1 cellular context compared by ENCODE assay signal in the genomic region with DNA sequence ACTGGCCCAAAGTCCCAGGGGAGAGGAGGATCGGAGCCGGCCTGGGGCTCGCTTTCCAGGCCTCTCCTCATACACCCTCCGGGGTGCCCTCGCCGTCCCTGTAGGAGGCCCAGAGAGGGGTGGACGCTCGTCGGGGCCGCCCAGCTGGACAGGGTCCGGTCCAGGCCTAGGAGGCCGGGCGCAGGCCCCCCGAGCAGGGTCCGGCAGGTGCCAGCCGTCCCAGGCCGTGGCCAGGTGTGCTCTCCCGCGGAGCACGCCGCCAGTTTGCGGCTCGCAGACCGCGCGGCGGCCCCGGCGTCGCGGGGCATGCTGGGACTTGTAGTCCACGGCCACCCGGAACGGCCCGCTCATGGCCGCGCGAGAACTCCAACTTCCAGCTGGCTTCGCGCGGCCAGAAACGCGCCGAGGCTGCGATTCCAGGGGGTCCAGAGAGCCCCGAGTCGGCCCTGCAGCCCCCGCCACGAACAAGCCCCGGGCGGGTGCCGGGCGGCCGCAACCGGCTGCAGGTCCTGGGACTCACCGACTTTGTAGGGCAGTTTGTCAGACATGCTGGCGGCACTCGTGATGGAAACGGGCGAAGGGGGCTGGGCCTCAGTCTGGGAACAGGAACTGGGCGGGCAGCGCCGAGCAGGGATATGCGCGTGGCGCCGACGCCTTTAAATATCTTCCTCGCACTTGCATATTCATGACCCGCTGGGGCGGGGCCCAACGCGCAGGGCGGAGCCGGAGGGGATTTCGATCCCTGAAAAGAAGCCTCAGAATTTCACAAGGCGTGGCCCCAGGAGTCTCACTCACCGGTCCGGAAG.
TF ChIP-seq lines count a peak whose summit lies in the region.

A gene (minus strand): TSS at position 633 of the 806 bp plus-strand sequence. CDS start 85 bp downstream, at position 548.

TF ChIP-seq in HEK293, 187 proteins besides CTCF, POLR2A, EP300 and RAD21 (continued from another document and continues in another):
- TF ChIP-seq, protein P1, sequence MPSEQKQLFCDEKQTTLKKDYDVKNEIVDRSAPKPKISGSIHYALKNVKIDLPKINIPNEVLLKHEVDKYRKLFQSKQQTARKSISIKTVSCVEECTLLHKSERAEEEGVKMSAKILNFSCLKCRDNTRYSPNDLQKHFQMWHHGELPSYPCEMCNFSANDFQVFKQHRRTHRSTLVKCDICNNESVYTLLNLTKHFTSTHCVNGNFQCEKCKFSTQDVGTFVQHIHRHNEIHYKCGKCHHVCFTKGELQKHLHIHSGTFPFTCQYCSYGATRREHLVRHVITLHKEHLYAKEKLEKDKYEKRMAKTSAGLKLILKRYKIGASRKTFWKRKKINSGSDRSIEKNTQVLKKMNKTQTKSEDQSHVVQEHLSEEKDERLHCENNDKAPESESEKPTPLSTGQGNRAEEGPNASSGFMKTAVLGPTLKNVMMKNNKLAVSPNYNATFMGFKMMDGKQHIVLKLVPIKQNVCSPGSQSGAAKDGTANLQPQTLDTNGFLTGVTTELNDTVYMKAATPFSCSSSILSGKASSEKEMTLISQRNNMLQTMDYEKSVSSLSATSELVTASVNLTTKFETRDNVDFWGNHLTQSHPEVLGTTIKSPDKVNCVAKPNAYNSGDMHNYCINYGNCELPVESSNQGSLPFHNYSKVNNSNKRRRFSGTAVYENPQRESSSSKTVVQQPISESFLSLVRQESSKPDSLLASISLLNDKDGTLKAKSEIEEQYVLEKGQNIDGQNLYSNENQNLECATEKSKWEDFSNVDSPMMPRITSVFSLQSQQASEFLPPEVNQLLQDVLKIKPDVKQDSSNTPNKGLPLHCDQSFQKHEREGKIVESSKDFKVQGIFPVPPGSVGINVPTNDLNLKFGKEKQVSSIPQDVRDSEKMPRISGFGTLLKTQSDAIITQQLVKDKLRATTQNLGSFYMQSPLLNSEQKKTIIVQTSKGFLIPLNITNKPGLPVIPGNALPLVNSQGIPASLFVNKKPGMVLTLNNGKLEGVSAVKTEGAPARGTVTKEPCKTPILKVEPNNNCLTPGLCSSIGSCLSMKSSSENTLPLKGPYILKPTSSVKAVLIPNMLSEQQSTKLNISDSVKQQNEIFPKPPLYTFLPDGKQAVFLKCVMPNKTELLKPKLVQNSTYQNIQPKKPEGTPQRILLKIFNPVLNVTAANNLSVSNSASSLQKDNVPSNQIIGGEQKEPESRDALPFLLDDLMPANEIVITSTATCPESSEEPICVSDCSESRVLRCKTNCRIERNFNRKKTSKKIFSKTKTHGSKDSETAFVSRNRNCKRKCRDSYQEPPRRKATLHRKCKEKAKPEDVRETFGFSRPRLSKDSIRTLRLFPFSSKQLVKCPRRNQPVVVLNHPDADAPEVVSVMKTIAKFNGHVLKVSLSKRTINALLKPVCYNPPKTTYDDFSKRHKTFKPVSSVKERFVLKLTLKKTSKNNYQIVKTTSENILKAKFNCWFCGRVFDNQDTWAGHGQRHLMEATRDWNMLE (tag by site-specific recombination; conservative IDR thresholded peaks at IDR 0.05; ENCODE audit: low read depth) = no peak
- TF ChIP-seq, protein P2, sequence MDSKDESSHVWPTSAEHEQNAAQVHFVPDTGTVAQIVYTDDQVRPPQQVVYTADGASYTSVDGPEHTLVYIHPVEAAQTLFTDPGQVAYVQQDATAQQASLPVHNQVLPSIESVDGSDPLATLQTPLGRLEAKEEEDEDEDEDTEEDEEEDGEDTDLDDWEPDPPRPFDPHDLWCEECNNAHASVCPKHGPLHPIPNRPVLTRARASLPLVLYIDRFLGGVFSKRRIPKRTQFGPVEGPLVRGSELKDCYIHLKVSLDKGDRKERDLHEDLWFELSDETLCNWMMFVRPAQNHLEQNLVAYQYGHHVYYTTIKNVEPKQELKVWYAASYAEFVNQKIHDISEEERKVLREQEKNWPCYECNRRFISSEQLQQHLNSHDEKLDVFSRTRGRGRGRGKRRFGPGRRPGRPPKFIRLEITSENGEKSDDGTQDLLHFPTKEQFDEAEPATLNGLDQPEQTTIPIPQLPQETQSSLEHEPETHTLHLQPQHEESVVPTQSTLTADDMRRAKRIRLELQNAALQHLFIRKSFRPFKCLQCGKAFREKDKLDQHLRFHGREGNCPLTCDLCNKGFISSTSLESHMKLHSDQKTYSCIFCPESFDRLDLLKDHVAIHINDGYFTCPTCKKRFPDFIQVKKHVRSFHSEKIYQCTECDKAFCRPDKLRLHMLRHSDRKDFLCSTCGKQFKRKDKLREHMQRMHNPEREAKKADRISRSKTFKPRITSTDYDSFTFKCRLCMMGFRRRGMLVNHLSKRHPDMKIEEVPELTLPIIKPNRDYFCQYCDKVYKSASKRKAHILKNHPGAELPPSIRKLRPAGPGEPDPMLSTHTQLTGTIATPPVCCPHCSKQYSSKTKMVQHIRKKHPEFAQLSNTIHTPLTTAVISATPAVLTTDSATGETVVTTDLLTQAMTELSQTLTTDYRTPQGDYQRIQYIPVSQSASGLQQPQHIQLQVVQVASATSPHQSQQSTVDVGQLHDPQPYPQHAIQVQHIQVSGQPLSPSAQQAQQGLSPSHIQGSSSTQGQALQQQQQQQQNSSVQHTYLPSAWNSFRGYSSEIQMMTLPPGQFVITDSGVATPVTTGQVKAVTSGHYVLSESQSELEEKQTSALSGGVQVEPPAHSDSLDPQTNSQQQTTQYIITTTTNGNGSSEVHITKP (tag by site-specific recombination; IDR thresholded peaks at IDR 0.05) = peak; percentile 56
- TF ChIP-seq ZNF596 (tag by site-specific recombination; IDR thresholded peaks at IDR 0.05) (peak; percentile 63), ZNF76 (tag by site-specific recombination; IDR thresholded peaks at IDR 0.05; ENCODE audit: borderline replicate concordance, low read depth) (peak; percentile 97), ZNF677 (tag by site-specific recombination; IDR thresholded peaks at IDR 0.05) (peak; percentile 35; the same call in 1 of the 2 replicates), KLF8 (tag by site-specific recombination; IDR thresholded peaks at IDR 0.05) (peak; percentile 64), MYNN (tag by site-specific recombination; IDR thresholded peaks at IDR 0.05; ENCODE audit: borderline replicate concordance) (no peak), ZSCAN16 (tag by site-specific recombination; IDR thresholded peaks at IDR 0.05) (peak; percentile 40; the same call in 1 of the 2 replicates), ZNF248 (tag by site-specific recombination; IDR thresholded peaks at IDR 0.05) (no peak), KLF1 (tag by site-specific recombination; IDR thresholded peaks at IDR 0.05) (peak; percentile 64), ZNF548 (tag by site-specific recombination; IDR thresholded peaks at IDR 0.05) (no peak), ZNF830 (tag by site-specific recombination; IDR thresholded peaks at IDR 0.05; ENCODE audit: low read depth) (no peak), ZIC2 (tag by site-specific recombination; IDR thresholded peaks at IDR 0.05) (peak; percentile 78; the same call in 1 of the 2 replicates), SETDB1 (IDR thresholded peaks at IDR 0.05; ENCODE audit: insufficient read length, low read length) (no peak), ZBTB48 (tag by site-specific recombination; IDR thresholded peaks at IDR 0.05) (peak; percentile 31; the same call in 1 of the 2 replicates), YY2 (tag by site-specific recombination; IDR thresholded peaks at IDR 0.05) (peak; percentile 84), SP7 (tag by site-specific recombination; IDR thresholded peaks at IDR 0.05) (peak; percentile 74; the same call in 1 of the 2 replicates)
- TF ChIP-seq, protein P3, sequence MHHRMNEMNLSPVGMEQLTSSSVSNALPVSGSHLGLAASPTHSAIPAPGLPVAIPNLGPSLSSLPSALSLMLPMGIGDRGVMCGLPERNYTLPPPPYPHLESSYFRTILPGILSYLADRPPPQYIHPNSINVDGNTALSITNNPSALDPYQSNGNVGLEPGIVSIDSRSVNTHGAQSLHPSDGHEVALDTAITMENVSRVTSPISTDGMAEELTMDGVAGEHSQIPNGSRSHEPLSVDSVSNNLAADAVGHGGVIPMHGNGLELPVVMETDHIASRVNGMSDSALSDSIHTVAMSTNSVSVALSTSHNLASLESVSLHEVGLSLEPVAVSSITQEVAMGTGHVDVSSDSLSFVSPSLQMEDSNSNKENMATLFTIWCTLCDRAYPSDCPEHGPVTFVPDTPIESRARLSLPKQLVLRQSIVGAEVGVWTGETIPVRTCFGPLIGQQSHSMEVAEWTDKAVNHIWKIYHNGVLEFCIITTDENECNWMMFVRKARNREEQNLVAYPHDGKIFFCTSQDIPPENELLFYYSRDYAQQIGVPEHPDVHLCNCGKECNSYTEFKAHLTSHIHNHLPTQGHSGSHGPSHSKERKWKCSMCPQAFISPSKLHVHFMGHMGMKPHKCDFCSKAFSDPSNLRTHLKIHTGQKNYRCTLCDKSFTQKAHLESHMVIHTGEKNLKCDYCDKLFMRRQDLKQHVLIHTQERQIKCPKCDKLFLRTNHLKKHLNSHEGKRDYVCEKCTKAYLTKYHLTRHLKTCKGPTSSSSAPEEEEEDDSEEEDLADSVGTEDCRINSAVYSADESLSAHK (tag by site-specific recombination; IDR thresholded peaks at IDR 0.05) = no peak
- TF ChIP-seq, protein P4, sequence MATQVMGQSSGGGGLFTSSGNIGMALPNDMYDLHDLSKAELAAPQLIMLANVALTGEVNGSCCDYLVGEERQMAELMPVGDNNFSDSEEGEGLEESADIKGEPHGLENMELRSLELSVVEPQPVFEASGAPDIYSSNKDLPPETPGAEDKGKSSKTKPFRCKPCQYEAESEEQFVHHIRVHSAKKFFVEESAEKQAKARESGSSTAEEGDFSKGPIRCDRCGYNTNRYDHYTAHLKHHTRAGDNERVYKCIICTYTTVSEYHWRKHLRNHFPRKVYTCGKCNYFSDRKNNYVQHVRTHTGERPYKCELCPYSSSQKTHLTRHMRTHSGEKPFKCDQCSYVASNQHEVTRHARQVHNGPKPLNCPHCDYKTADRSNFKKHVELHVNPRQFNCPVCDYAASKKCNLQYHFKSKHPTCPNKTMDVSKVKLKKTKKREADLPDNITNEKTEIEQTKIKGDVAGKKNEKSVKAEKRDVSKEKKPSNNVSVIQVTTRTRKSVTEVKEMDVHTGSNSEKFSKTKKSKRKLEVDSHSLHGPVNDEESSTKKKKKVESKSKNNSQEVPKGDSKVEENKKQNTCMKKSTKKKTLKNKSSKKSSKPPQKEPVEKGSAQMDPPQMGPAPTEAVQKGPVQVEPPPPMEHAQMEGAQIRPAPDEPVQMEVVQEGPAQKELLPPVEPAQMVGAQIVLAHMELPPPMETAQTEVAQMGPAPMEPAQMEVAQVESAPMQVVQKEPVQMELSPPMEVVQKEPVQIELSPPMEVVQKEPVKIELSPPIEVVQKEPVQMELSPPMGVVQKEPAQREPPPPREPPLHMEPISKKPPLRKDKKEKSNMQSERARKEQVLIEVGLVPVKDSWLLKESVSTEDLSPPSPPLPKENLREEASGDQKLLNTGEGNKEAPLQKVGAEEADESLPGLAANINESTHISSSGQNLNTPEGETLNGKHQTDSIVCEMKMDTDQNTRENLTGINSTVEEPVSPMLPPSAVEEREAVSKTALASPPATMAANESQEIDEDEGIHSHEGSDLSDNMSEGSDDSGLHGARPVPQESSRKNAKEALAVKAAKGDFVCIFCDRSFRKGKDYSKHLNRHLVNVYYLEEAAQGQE (tag by site-specific recombination; IDR thresholded peaks at IDR 0.05) = peak; percentile 22; the same call in 1 of the 2 replicates
- TF ChIP-seq, protein P5, sequence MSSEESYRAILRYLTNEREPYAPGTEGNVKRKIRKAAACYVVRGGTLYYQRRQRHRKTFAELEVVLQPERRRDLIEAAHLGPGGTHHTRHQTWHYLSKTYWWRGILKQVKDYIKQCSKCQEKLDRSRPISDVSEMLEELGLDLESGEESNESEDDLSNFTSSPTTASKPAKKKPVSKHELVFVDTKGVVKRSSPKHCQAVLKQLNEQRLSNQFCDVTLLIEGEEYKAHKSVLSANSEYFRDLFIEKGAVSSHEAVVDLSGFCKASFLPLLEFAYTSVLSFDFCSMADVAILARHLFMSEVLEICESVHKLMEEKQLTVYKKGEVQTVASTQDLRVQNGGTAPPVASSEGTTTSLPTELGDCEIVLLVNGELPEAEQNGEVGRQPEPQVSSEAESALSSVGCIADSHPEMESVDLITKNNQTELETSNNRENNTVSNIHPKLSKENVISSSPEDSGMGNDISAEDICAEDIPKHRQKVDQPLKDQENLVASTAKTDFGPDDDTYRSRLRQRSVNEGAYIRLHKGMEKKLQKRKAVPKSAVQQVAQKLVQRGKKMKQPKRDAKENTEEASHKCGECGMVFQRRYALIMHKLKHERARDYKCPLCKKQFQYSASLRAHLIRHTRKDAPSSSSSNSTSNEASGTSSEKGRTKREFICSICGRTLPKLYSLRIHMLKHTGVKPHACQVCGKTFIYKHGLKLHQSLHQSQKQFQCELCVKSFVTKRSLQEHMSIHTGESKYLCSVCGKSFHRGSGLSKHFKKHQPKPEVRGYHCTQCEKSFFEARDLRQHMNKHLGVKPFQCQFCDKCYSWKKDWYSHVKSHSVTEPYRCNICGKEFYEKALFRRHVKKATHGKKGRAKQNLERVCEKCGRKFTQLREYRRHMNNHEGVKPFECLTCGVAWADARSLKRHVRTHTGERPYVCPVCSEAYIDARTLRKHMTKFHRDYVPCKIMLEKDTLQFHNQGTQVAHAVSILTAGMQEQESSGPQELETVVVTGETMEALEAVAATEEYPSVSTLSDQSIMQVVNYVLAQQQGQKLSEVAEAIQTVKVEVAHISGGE (tag by site-specific recombination; conservative IDR thresholded peaks at IDR 0.05; ENCODE audit: low read depth) = peak; percentile 39
- TF ChIP-seq, protein P6, sequence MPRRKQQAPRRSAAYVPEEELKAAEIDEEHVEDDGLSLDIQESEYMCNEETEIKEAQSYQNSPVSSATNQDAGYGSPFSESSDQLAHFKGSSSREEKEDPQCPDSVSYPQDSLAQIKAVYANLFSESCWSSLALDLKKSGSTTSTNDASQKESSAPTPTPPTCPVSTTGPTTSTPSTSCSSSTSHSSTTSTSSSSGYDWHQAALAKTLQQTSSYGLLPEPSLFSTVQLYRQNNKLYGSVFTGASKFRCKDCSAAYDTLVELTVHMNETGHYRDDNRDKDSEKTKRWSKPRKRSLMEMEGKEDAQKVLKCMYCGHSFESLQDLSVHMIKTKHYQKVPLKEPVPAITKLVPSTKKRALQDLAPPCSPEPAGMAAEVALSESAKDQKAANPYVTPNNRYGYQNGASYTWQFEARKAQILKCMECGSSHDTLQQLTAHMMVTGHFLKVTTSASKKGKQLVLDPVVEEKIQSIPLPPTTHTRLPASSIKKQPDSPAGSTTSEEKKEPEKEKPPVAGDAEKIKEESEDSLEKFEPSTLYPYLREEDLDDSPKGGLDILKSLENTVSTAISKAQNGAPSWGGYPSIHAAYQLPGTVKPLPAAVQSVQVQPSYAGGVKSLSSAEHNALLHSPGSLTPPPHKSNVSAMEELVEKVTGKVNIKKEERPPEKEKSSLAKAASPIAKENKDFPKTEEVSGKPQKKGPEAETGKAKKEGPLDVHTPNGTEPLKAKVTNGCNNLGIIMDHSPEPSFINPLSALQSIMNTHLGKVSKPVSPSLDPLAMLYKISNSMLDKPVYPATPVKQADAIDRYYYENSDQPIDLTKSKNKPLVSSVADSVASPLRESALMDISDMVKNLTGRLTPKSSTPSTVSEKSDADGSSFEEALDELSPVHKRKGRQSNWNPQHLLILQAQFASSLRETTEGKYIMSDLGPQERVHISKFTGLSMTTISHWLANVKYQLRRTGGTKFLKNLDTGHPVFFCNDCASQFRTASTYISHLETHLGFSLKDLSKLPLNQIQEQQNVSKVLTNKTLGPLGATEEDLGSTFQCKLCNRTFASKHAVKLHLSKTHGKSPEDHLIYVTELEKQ (tag by site-specific recombination; IDR thresholded peaks at IDR 0.05; ENCODE audit: borderline replicate concordance) = no peak
- TF ChIP-seq, protein P7, sequence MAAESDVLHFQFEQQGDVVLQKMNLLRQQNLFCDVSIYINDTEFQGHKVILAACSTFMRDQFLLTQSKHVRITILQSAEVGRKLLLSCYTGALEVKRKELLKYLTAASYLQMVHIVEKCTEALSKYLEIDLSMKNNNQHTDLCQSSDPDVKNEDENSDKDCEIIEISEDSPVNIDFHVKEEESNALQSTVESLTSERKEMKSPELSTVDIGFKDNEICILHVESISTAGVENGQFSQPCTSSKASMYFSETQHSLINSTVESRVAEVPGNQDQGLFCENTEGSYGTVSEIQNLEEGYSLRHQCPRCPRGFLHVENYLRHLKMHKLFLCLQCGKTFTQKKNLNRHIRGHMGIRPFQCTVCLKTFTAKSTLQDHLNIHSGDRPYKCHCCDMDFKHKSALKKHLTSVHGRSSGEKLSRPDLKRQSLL (tag by site-specific recombination; IDR thresholded peaks at IDR 0.05) = 0 out of 2 replicates have a peak, but pooled peaks have one; percentile 33
